Comparison of ENCODE assay signal across 21 cellular contexts in the genomic region with DNA sequence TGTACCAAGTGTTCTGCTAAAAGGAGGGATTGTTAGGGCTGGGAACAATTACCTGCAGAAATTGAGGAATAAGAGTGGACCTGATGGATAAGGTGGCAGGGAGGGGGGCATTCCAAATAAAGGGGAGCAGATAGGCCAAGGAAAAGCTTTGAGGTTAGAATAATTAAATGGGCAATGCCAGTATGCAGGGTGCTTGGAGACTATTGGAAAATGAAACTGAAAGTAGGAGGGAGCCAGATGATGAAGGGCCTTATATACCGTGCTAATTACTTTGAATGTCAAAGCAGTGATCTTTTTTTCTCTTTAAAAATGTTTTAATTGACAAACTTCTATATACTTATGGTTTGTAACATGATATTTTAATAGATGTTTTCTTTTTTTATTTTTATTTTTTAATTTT. TPM values are rescaled to one million over a fixed set of nuclear protein-coding genes. Genes with fewer than 3 reads are reported as not detected.
DNase-seq lines count a peak whose midpoint lies in the region; ATAC-seq, FAIRE-seq and TF ChIP-seq lines count a peak whose summit lies in the region.
"Had no signal": no experiment of that assay in that cellular context is flagged by ENCODE, and none has a peak within 500 bp of the region (broad histone marks: within the 10 kb centered on the region; RNA-seq: fewer than 3 reads in every experiment).

No MANE protein-coding gene starts in this region.

- FAIRE-seq in HepG2 (lab: Jason Lieb, UNC), result no peak
- FAIRE-seq: urothelium cell line had no signal

- CTCF ChIA-PET in CD8-positive, alpha-beta memory T cell (lab: Charles Lee), result no interaction called here
- CTCF ChIA-PET in HepG2 (lab: Yijun Ruan, JAX; ENCODE audit: low intra/inter-chr PET ratio, low total read pairs), result no interaction called here

- BruUV-seq in HepG2 (replicated peaks; lab: Mats Ljungman, UMichigan), result no TSS peak

- no peak for TF ChIP-seq RAD21 in HepG2 (CRISPR knock-in tag; IDR thresholded peaks at IDR 0.05)

- no peaks in the 10 kb centered on the region for H3K36me3 ChIP-seq in ACC112 (ENCODE audit: insufficient read depth, low read length)
- no peaks in the 10 kb centered on the region for H3K36me3 ChIP-seq in CD8-positive, alpha-beta memory T cell (ENCODE audit: insufficient read depth, low read length)
- no peaks in the 10 kb centered on the region for H3K36me3 ChIP-seq in HepG2 (replicated peaks in 1 of 2; ENCODE audit: control insufficient read depth in 1 of 2, insufficient read depth in 2 of 2, low read length in 2 of 2)
- H3K36me3 ChIP-seq: adrenal gland, esophagus squamous epithelium, HAP-1, heart left ventricle had no signal

- WGBS in HepG2 (ENCODE audit: low lambda C conversion rate), result 13% methylated on average over 1 of the region's 1 CpG

- peaks cover 0 to 2% of the 10 kb centered on the region in 2 donors for H3K27me3 Mint-ChIP-seq in CD8-positive, alpha-beta memory T cell
- H3K27me3 Mint-ChIP-seq in T-helper 2 cell treated with Interferon-gamma antibody and Interleukin-4, amounts not matched to agents 5 μg/mL and 100 μg/mL, for 36 hours (ENCODE audit: low read depth), result peaks cover 8% of the 10 kb centered on the region

- TF ChIP-seq POLR2A in HepG2 (IDR thresholded peaks at IDR 0.05; ENCODE audit: insufficient read depth in 1 of 2, low read depth in 2 of 2, low read length in 2 of 2), result no peak

- H2AFZ ChIP-seq in ACC112 (ENCODE audit: low read length, unreplicated experiment) (peak overlapping the region; percentile 88), HepG2 (ENCODE audit: low read length) (no peak overlapping the region)

- TF ChIP-seq CTCF in HepG2 (CRISPR knock-in tag; IDR thresholded peaks at IDR 0.05), result no peak

- TF ChIP-seq EP300 in HepG2 (IDR thresholded peaks at IDR 0.05; ENCODE audit: low read depth in 2 of 2, low read length in 2 of 2) (no peak), HepG2 (CRISPR knock-in tag; IDR thresholded peaks at IDR 0.05; ENCODE audit: borderline replicate concordance) (no peak)

- intact Hi-C loops in HepG2 (cut with micrococcal nuclease; ENCODE audit: unreplicated experiment), result no loop called here

- peak overlapping the region; percentile 7 to 90 (median 81) for H3K4me3 Mint-ChIP-seq in CD8-positive, alpha-beta memory T cell
- H3K4me3 Mint-ChIP-seq in T-helper 2 cell treated with Interferon-gamma antibody and Interleukin-4, amounts not matched to agents 5 μg/mL and 100 μg/mL, for 36 hours, result peak overlapping the region; percentile 73

- in situ Hi-C loops in HepG2 (cut with HindIII; ENCODE audit: extremely low pct_ligation_motif_present, low pct_unique_long_range_greater_than_20kb), result no loop called here

- H3K4me1 Mint-ChIP-seq in CD8-positive, alpha-beta memory T cell, result peaks cover 9 to 13% (median 12%) of the 10 kb centered on the region in 3 donors
- peaks cover 3% of the 10 kb centered on the region for H3K4me1 Mint-ChIP-seq in T-helper 2 cell treated with Interferon-gamma antibody and Interleukin-4, amounts not matched to agents 5 μg/mL and 100 μg/mL, for 36 hours (ENCODE audit: low read depth)

- H3K79me2 ChIP-seq in ACC112 (ENCODE audit: control insufficient read depth, insufficient read depth, low read length, unreplicated experiment) (no peaks in the 10 kb centered on the region), HepG2 (ENCODE audit: insufficient read depth, low read length) (no peaks in the 10 kb centered on the region)

- peaks cover 18% of the 10 kb centered on the region for H3K27me3 ChIP-seq in ACC112 (ENCODE audit: insufficient read depth, low read length)
- H3K27me3 ChIP-seq in CD8-positive, alpha-beta memory T cell (ENCODE audit: insufficient read depth, low read length, poor library complexity, severe bottlenecking), result no peaks in the 10 kb centered on the region
- no peaks in the 10 kb centered on the region for H3K27me3 ChIP-seq in HepG2 (ENCODE audit: control insufficient read depth in 1 of 2, insufficient read depth in 2 of 2, low read length in 2 of 2)
- H3K27me3 ChIP-seq: adrenal gland, esophagus squamous epithelium had no signal

- H4K20me1 ChIP-seq in HepG2 (ENCODE audit: insufficient read depth, low read length), result no peaks in the 10 kb centered on the region

- H3K36me3 Mint-ChIP-seq in CD8-positive, alpha-beta memory T cell, result peaks cover 0 to 7% (median 2%) of the 10 kb centered on the region in 3 donors
- H3K36me3 Mint-ChIP-seq in T-helper 2 cell treated with Interferon-gamma antibody and Interleukin-4, amounts not matched to agents 5 μg/mL and 100 μg/mL, for 36 hours (ENCODE audit: low read depth), result no peaks in the 10 kb centered on the region
- H3K36me3 Mint-ChIP-seq: naive B cell had no signal

- POLR2A ChIA-PET in CD8-positive, alpha-beta memory T cell (lab: Charles Lee), result no interaction called here
- POLR2A ChIA-PET in HepG2 (lab: Yijun Ruan, JAX), result no interaction called here

- ATAC-seq in HepG2 (no peak), HG03442 (IDR thresholded peaks at IDR 0.05; ENCODE audit: unreplicated experiment) (no peak)
- ATAC-seq: heart left ventricle had no signal

- H3K9ac ChIP-seq in HepG2 (ENCODE audit: insufficient read depth, low read depth, low read length), result no peak overlapping the region

- peak overlapping the region; percentile 46 for H3K4me2 ChIP-seq in HepG2 (ENCODE audit: low read depth, low read length)

- peak overlapping the region in 6 of 8 donors; percentile 47 to 93 (median 66) for H3K27ac Mint-ChIP-seq in CD8-positive, alpha-beta memory T cell
- no peak overlapping the region for H3K27ac Mint-ChIP-seq in T-helper 2 cell treated with Interferon-gamma antibody and Interleukin-4, amounts not matched to agents 5 μg/mL and 100 μg/mL, for 36 hours
- H3K27ac Mint-ChIP-seq: naive B cell had no signal

- DNase-seq in CD8-positive, alpha-beta memory T cell, result peak in 1 of 5 donors; percentile 9
- DNase-seq in T-helper 2 cell treated with Interferon-gamma antibody and Interleukin-4, amounts not matched to agents 5 μg/mL and 100 μg/mL, for 36 hours (ENCODE audit: low spot score), result no peak
- no peak for DNase-seq in HepG2 (ENCODE audit: low spot score)
- no peak for DNase-seq in amygdala (lab: John Stamatoyannopoulos, UW)
- no peak for DNase-seq in caudate nucleus (lab: John Stamatoyannopoulos, UW)
- DNase-seq in DMS153 treated with DMSO at 0.1 percent for 48 hours (lab: John Stamatoyannopoulos, UW; ENCODE audit: unreplicated experiment), result no peak
- DNase-seq: activated CD4-positive, alpha-beta T cell treated with anti-CD3 and anti-CD28 coated beads for 48 hours; adrenal gland; effector CD4-positive, alpha-beta T cell; esophagus squamous epithelium; heart left ventricle; KG1; naive B cell; NCI-H1092 treated with DMSO at 0.1 percent for 48 hours; NCI-H526; SHP77 treated with DMSO at 0.1 percent for 48 hours had no signal

- H3K27ac ChIP-seq in ACC112 (ENCODE audit: low read depth, low read length) (no peak overlapping the region), HepG2 (ENCODE audit: extremely low read length, insufficient read depth, low read length) (no peak overlapping the region), caudate nucleus (ENCODE audit: low read depth, low read length) (no peak overlapping the region)
- no peak overlapping the region for H3K27ac ChIP-seq in CD8-positive, alpha-beta memory T cell (ENCODE audit: low read depth, low read length)
- H3K27ac ChIP-seq: adrenal gland, esophagus squamous epithelium, heart left ventricle had no signal

- H3K4me3 ChIP-seq in ACC112 (ENCODE audit: low read depth, low read length) (peak overlapping the region; percentile 70), HepG2 (replicated peaks in 1 of 3; ENCODE audit: insufficient read depth in 1 of 3, low read depth in 2 of 3, low read length in 3 of 3) (peak overlapping the region in 1 of 3 experiments; percentile 35; a peak in 2 of 6 replicates)
- peak overlapping the region; percentile 23 for H3K4me3 ChIP-seq in CD8-positive, alpha-beta memory T cell (ENCODE audit: low read length)
- H3K4me3 ChIP-seq: adrenal gland, HAP-1, lung had no signal

- no peaks in the 10 kb centered on the region for H3K4me1 ChIP-seq in ACC112 (ENCODE audit: control insufficient read depth, insufficient read depth, low read length, unreplicated experiment)
- H3K4me1 ChIP-seq in CD8-positive, alpha-beta memory T cell (ENCODE audit: insufficient read depth, low read length), result no peaks in the 10 kb centered on the region
- no peaks in the 10 kb centered on the region for H3K4me1 ChIP-seq in HepG2 (ENCODE audit: insufficient read depth, low read length)
- H3K4me1 ChIP-seq: adrenal gland, esophagus squamous epithelium, HAP-1, heart left ventricle had no signal

- H3K9me3 Mint-ChIP-seq in CD8-positive, alpha-beta memory T cell, result peaks cover 0 to 4% (median 2%) of the 10 kb centered on the region in 5 donors
- peaks cover 3% of the 10 kb centered on the region for H3K9me3 Mint-ChIP-seq in T-helper 2 cell treated with Interferon-gamma antibody and Interleukin-4, amounts not matched to agents 5 μg/mL and 100 μg/mL, for 36 hours

- no peaks in the 10 kb centered on the region for H3K9me3 ChIP-seq in CD8-positive, alpha-beta memory T cell (ENCODE audit: low read length)
- H3K9me3 ChIP-seq in HepG2 (ENCODE audit: low read length), result no peaks in the 10 kb centered on the region
- H3K9me3 ChIP-seq: adrenal gland, esophagus squamous epithelium, HAP-1, heart left ventricle had no signal

RNA-seq across cellular contexts. Expression of gene MMADHC, which starts 42.9 kb away (rescaled TPM):
- 100 to 1,000 TPM; 149 to 156 TPM for total RNA-seq in CD8-positive, alpha-beta memory T cell
- polyA plus RNA-seq in CD8-positive, alpha-beta memory T cell, result 117 TPM
- 210 and 304 TPM in 2 replicates for total RNA-seq in HepG2 (2016; rRNA removed; fragmentation: Illumina TruSeq; extraction: Trizol)
- 60.5 and 63.1 TPM in 2 replicates for total RNA-seq in HepG2 (2016; cell fraction: cytosol; rRNA removed; fragmentation: Illumina TruSeq; extraction: Trizol; ENCODE audit: low read depth)
- 211 and 325 TPM in 2 replicates for total RNA-seq in HepG2 (2016; cell fraction: insoluble cytoplasmic fraction; rRNA removed; fragmentation: Illumina TruSeq; extraction: Trizol)
- 113 and 123 TPM in 2 replicates for total RNA-seq in HepG2 (2016; cell fraction: membrane; rRNA removed; fragmentation: Illumina TruSeq; extraction: Trizol)
- 92.8 and 108 TPM in 2 replicates for total RNA-seq in HepG2 (2016; cell fraction: nucleus; rRNA removed; fragmentation: Illumina TruSeq; extraction: Trizol)
- polyA plus RNA-seq in HepG2 (2011; rRNA removed), result 60.5 and 90.2 TPM in 2 replicates
- 45.8 and 60.2 TPM in 2 replicates for polyA plus RNA-seq in HepG2 (2011; cell fraction: cytosol; rRNA removed)
- 17.7 and 21.2 TPM in 2 replicates for polyA plus RNA-seq in HepG2 (2011; cell fraction: nucleus; rRNA removed)
- 129 and 162 TPM in 2 replicates for polyA plus RNA-seq in HepG2 (2012)
- polyA plus RNA-seq in HepG2 (2016; cell fraction: cytosol; fragmentation: Illumina TruSeq; extraction: Trizol; ENCODE audit: low read depth), result 46.3 and 52.4 TPM in 2 replicates
- polyA plus RNA-seq in HepG2 (2016; cell fraction: insoluble cytoplasmic fraction; fragmentation: Illumina TruSeq; extraction: Trizol; ENCODE audit: low read depth), result 217 and 252 TPM in 2 replicates
- polyA plus RNA-seq in HepG2 (2016; cell fraction: membrane; fragmentation: Illumina TruSeq; extraction: Trizol; ENCODE audit: low read depth), result 79.1 and 79.5 TPM in 2 replicates
- polyA plus RNA-seq in HepG2 (2016; cell fraction: nucleus; fragmentation: Illumina TruSeq; extraction: Trizol; ENCODE audit: insufficient read depth, low read depth), result 79.8 and 83.2 TPM in 2 replicates
- polyA minus RNA-seq in HepG2 (2011; rRNA and poly(A)+ RNA removed; ENCODE audit: low replicate concordance), result 56.9 and 58.5 TPM in 2 replicates
- polyA minus RNA-seq in HepG2 (2011; cell fraction: cytosol; rRNA and poly(A)+ RNA removed), result 65.8 and 69.6 TPM in 2 replicates
- 83.3 and 106 TPM in 2 replicates for polyA minus RNA-seq in HepG2 (2011; cell fraction: nucleus; rRNA and poly(A)+ RNA removed)
